Comparison of ENCODE assay signal across 8 cellular contexts in genomic region chr2:218259099-218259921, GRCh38. TPM values are rescaled to one million over a fixed set of nuclear protein-coding genes. Genes with fewer than 3 reads are reported as not detected.
DNase-seq lines count a peak whose midpoint lies in the region; ATAC-seq, FAIRE-seq and TF ChIP-seq lines count a peak whose summit lies in the region.

No MANE protein-coding gene starts in this region.

- DNase-seq in H54 (ENCODE audit: insufficient read length, low spot score): peak; percentile 44
- DNase-seq in left ventricle myocardium superior: peak; percentile 79
- peak in 1 of 2 donors; percentile 55 for DNase-seq in gastrocnemius medialis
- no peak for DNase-seq in GF-D8 (lab: John Stamatoyannopoulos, UW)
- no peak for DNase-seq in NCI-H2029 (lab: John Stamatoyannopoulos, UW)
- DNase-seq in CD8-positive, alpha-beta T cell: no peak

- in situ Hi-C loops in gastrocnemius medialis (cut with MboI; ENCODE audit: low sequenced_read_pairs in 4 of 4): loop anchor here in 2 of 4 donors (10.0 kb wide), 1 partner anchor 75 kb away; no protein-coding TSS in a partner anchor

- H3K36me3 Mint-ChIP-seq in activated T-helper 17 cell treated with anti-CD3 and anti-CD28 coated beads, Interleukin-2, amount 50 U/mL, for 72 hours (ENCODE audit: low read depth): peaks cover 44% of the 10 kb centered on the region
- H3K36me3 Mint-ChIP-seq in CD8-positive, alpha-beta T cell: peaks cover 36% of the 10 kb centered on the region

- no peak for FAIRE-seq in H54 (lab: Jason Lieb, UNC)

- H3K4me1 Mint-ChIP-seq in activated T-helper 17 cell treated with anti-CD3 and anti-CD28 coated beads, Interleukin-2, amount 50 U/mL, for 72 hours: peaks cover 12% of the 10 kb centered on the region
- H3K4me1 Mint-ChIP-seq in CD8-positive, alpha-beta T cell (ENCODE audit: low read depth): peaks cover 24% of the 10 kb centered on the region

- H3K9me3 Mint-ChIP-seq in activated T-helper 17 cell treated with anti-CD3 and anti-CD28 coated beads, Interleukin-2, amount 50 U/mL, for 72 hours: no peaks in the 10 kb centered on the region
- H3K9me3 Mint-ChIP-seq in CD8-positive, alpha-beta T cell: no peaks in the 10 kb centered on the region

- ATAC-seq in activated T-helper 17 cell treated with anti-CD3 and anti-CD28 coated beads, Interleukin-2, amount 50 U/mL, for 72 hours (replicated peaks): no peak
- ATAC-seq in left ventricle myocardium superior (peak; percentile 78), gastrocnemius medialis (peak; percentile 55 to 58), HG03469 (IDR thresholded peaks at IDR 0.05; ENCODE audit: unreplicated experiment) (no peak)
- no peak for ATAC-seq in CD8-positive, alpha-beta T cell

- peaks cover 0 to 36% of the 10 kb centered on the region in 2 donors for H3K36me3 ChIP-seq in gastrocnemius medialis
- H3K36me3 ChIP-seq in CD8-positive, alpha-beta T cell (ENCODE audit: insufficient read depth, low read length): peaks cover 23% of the 10 kb centered on the region

- no peaks in the 10 kb centered on the region for H3K27me3 ChIP-seq in gastrocnemius medialis
- no peaks in the 10 kb centered on the region for H3K27me3 ChIP-seq in CD8-positive, alpha-beta T cell (ENCODE audit: insufficient read depth, low read length)

- TF ChIP-seq POLR2A in H54 (IDR thresholded peaks at IDR 0.05; ENCODE audit: low read depth, low read length): no peak
- peak in 1 of 2 donors; percentile 44 for TF ChIP-seq POLR2A in gastrocnemius medialis (IDR thresholded peaks at IDR 0.05)

- TF ChIP-seq CTCF in gastrocnemius medialis (IDR thresholded peaks at IDR 0.05 in 4 of 5, conservative IDR thresholded peaks at IDR 0.05 in 1 of 5): no peak
- no peak for TF ChIP-seq CTCF in CD8-positive, alpha-beta T cell (IDR thresholded peaks at IDR 0.05)

- intact Hi-C loops in left ventricle myocardium superior (cut with micrococcal nuclease) (no loop called here), gastrocnemius medialis (cut with DNase I; ENCODE audit: low total_unique reads) (loop anchor here (5.0 kb wide), 1 partner anchor 42 kb away; the partner anchor contains the start of gene ARPC2)
- intact Hi-C loops in CD8-positive, alpha-beta T cell (cut with DNase I, micrococcal nuclease): loop anchor here (5.0 kb wide), 1 partner anchor 37 kb away; no protein-coding TSS in a partner anchor

- peak overlapping the region; percentile 66 for H3K27ac Mint-ChIP-seq in activated T-helper 17 cell treated with anti-CD3 and anti-CD28 coated beads, Interleukin-2, amount 50 U/mL, for 72 hours
- no peak overlapping the region for H3K27ac Mint-ChIP-seq in CD8-positive, alpha-beta T cell

- POLR2A ChIA-PET in CD8-positive, alpha-beta T cell (lab: Charles Lee): interaction anchor here (1.3 kb wide), 1 partner anchor 10 kb away, joined by 4 read pairs; the partner anchor contains the start of gene AAMP

- H3K27ac ChIP-seq in gastrocnemius medialis: peak overlapping the region; percentile 75 to 83 (median 78)
- no peak overlapping the region for H3K27ac ChIP-seq in CD8-positive, alpha-beta T cell (ENCODE audit: low read depth, low read length)

- peak overlapping the region in 1 of 4 donors; percentile 10 for H3K4me3 ChIP-seq in gastrocnemius medialis
- H3K4me3 ChIP-seq in CD8-positive, alpha-beta T cell (ENCODE audit: low read depth, low read length): no peak overlapping the region

- H3K4me1 ChIP-seq in gastrocnemius medialis: peaks cover 24 to 25% of the 10 kb centered on the region in 2 donors
- peaks cover 9% of the 10 kb centered on the region for H3K4me1 ChIP-seq in CD8-positive, alpha-beta T cell (ENCODE audit: insufficient read depth, low read length)

- CTCF ChIA-PET in CD8-positive, alpha-beta T cell (lab: Charles Lee): interaction anchor here (0.6 to 3.3 kb wide), 8 partner anchors 9 to 95 kb away, joined by 3 to 12 read pairs (median 4); partner anchors contain the start of genes AAMP and PNKD

- no peaks in the 10 kb centered on the region for H3K27me3 Mint-ChIP-seq in activated T-helper 17 cell treated with anti-CD3 and anti-CD28 coated beads, Interleukin-2, amount 50 U/mL, for 72 hours
- H3K27me3 Mint-ChIP-seq in CD8-positive, alpha-beta T cell (ENCODE audit: low read depth): no peaks in the 10 kb centered on the region

- no peak overlapping the region for H3K4me3 Mint-ChIP-seq in activated T-helper 17 cell treated with anti-CD3 and anti-CD28 coated beads, Interleukin-2, amount 50 U/mL, for 72 hours
- H3K4me3 Mint-ChIP-seq in CD8-positive, alpha-beta T cell: no peak overlapping the region

- H3K9me3 ChIP-seq in gastrocnemius medialis: no peaks in the 10 kb centered on the region
- H3K9me3 ChIP-seq in CD8-positive, alpha-beta T cell (ENCODE audit: low read length): no peaks in the 10 kb centered on the region

RNA-seq across cellular contexts. Expression of gene GPBAR1, which starts 1.5 kb away (rescaled TPM):
- 1 to 10 TPM; 1.3 to 1.4 TPM for total RNA-seq in activated T-helper 17 cell treated with anti-CD3 and anti-CD28 coated beads, Interleukin-2, amount 50 U/mL, for 72 hours
- total RNA-seq in left ventricle myocardium superior (0.67 TPM), gastrocnemius medialis (under 1 TPM in 1 of 4 donors, not detected in 3; 0.93 TPM)
- 1 to 10 TPM; 2.2 to 2.5 TPM for total RNA-seq in CD8-positive, alpha-beta T cell

RNA-seq across cellular contexts. Expression of gene AAMP, which starts 10.6 kb away (rescaled TPM):
- 10 to 100 TPM; 60.0 to 77.5 TPM for total RNA-seq in activated T-helper 17 cell treated with anti-CD3 and anti-CD28 coated beads, Interleukin-2, amount 50 U/mL, for 72 hours
- 47.7 TPM for total RNA-seq in left ventricle myocardium superior
- 100 to 1,000 TPM in 1 of 4 donors, 10 to 100 TPM in 3; 87.1 to 134 (median 96.0) TPM for total RNA-seq in gastrocnemius medialis
- total RNA-seq in CD8-positive, alpha-beta T cell: 10 to 100 TPM; 44.7 to 50.4 TPM

RNA-seq across cellular contexts. Expression of gene PNKD, which starts 11.0 kb away (rescaled TPM):
- total RNA-seq in activated T-helper 17 cell treated with anti-CD3 and anti-CD28 coated beads, Interleukin-2, amount 50 U/mL, for 72 hours: 10 to 100 TPM; 21.1 to 30.9 TPM
- total RNA-seq in left ventricle myocardium superior (67.1 TPM), gastrocnemius medialis (10 to 100 TPM; 20.1 to 35.8 (median 31.9) TPM)
- total RNA-seq in CD8-positive, alpha-beta T cell: 1 to 10 TPM; 7.1 to 7.2 TPM

RNA-seq across cellular contexts. Expression of gene TMBIM1, which starts 33.0 kb away (rescaled TPM):
- 10 to 100 TPM; 50.9 to 62.0 TPM for total RNA-seq in activated T-helper 17 cell treated with anti-CD3 and anti-CD28 coated beads, Interleukin-2, amount 50 U/mL, for 72 hours
- 109 TPM for total RNA-seq in left ventricle myocardium superior
- total RNA-seq in gastrocnemius medialis: 100 to 1,000 TPM; 142 to 296 (median 215) TPM
- 10 to 100 TPM; 80.8 to 86.7 TPM for total RNA-seq in CD8-positive, alpha-beta T cell

RNA-seq across cellular contexts. Expression of gene ARPC2, which starts 42.3 kb away (rescaled TPM):
- 100 to 1,000 TPM; 679 to 681 TPM for total RNA-seq in activated T-helper 17 cell treated with anti-CD3 and anti-CD28 coated beads, Interleukin-2, amount 50 U/mL, for 72 hours
- total RNA-seq in left ventricle myocardium superior (139 TPM), gastrocnemius medialis (100 to 1,000 TPM; 181 to 231 (median 193) TPM)
- 100 to 1,000 TPM; 521 to 547 TPM for total RNA-seq in CD8-positive, alpha-beta T cell

Comparison
In these comparisons a context has a peak if more than half of its experiments do, and no peak if none do; other contexts are left out.
1. DNase-seq: peak in H54 (single experiment) and left ventricle myocardium superior (single experiment); none in GF-D8 (single experiment), NCI-H2029 (single experiment) and CD8-positive, alpha-beta T cell (0 of 7).
2. ATAC-seq: peak in left ventricle myocardium superior (single experiment) and gastrocnemius medialis (2 of 2); none in activated T-helper 17 cell treated with anti-CD3 and anti-CD28 coated beads, Interleukin-2, amount 50 U/mL, for 72 hours (single experiment), CD8-positive, alpha-beta T cell (single experiment) and HG03469 (single experiment).